ENCODE assay signal across 8 cellular contexts in the genomic region with DNA sequence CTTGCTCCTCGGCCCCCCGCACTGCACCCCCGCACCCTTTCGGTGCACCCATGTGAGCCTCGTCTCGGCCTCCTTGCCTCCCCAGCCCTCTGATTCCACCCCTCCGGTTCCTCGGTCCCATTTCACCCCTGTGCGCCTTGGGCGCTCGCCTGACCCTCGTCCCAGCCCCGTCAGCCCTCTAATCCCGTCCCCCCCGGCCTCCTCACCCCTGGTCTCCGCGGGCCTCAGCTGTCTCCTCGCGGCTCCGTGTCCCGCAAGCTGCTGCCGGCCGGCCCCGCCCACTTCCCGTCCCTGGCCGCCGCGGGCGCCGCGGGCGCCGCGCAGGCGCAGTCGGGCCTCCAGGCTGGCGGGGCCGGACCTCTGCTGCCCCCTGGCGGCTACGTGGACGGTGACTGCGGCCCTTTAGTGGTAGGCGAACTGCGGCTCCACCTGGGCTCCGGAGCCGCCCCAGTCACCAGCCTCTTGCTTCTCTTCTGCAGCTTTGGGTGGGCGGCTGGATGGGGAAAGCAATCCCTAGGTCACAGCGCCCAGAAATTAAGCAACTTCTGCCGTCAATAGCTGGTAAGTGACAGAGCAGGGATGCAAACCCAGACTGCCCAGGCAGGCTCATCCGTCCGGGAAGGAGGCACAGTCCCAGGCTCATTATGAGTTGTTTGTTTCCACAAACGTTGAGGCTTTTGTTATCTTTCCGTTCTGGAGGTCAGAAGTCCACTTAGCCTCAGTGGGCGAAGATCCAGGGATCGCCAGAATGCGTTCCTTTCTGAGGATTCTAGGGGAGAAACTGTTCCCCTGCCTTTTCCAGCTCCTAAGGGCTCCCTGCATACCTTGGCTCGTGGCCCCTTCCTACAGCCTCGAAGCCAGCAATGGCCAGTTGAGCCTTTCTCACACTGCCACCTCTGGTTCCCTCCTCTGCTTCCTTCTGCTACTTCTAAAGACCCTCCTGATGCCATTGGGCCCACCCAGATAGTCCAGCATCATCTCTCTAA. TPM values are rescaled to one million over a fixed set of nuclear protein-coding genes. Genes with fewer than 3 reads are reported as not detected.
A peak's percentile ranks its signal among the peaks of the same experiment; 100 is the strongest.
DNase-seq lines count a peak whose midpoint lies in the region; ATAC-seq and TF ChIP-seq lines count a peak whose summit lies in the region.

A gene with protein sequence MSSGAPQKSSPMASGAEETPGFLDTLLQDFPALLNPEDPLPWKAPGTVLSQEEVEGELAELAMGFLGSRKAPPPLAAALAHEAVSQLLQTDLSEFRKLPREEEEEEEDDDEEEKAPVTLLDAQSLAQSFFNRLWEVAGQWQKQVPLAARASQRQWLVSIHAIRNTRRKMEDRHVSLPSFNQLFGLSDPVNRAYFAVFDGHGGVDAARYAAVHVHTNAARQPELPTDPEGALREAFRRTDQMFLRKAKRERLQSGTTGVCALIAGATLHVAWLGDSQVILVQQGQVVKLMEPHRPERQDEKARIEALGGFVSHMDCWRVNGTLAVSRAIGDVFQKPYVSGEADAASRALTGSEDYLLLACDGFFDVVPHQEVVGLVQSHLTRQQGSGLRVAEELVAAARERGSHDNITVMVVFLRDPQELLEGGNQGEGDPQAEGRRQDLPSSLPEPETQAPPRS (minus strand): TSS at position 263 of the 986 bp plus-strand sequence. CDS start 6,800 bp downstream, outside the sequence.

- peak; percentile 27 for TF ChIP-seq EP300 in neural cell (conservative IDR thresholded peaks at IDR 0.05; ENCODE audit: poor library complexity, severe bottlenecking)

- H3K9me2 ChIP-seq in neural cell (ENCODE audit: insufficient read depth, low read length): no peaks in the 10 kb centered on the region

- H2AFZ ChIP-seq in neural cell (ENCODE audit: low read depth, low read length): peak within 1 kb of the TSS; percentile 52

- H3K36me3 Mint-ChIP-seq in CD4-positive, alpha-beta T cell (ENCODE audit: low read depth): peaks cover 5% of the 10 kb centered on the region
- H3K36me3 Mint-ChIP-seq in stimulated activated naive CD8-positive, alpha-beta T cell treated with anti-CD3 and anti-CD28 coated beads, Interleukin-15, Interleukin-2, amounts not matched to agents 100 ng/mL and 50 ng/mL, for 24 hours (ENCODE audit: low read depth): peaks cover 4% of the 10 kb centered on the region

- H3K4me3 ChIP-seq in neural cell (ENCODE audit: low read length): peak within 1 kb of the TSS; percentile 89

- TF ChIP-seq RAD21 in neural cell (conservative IDR thresholded peaks at IDR 0.05): peak; percentile 78

- no peaks in the 10 kb centered on the region for H3K36me3 ChIP-seq in neural cell (ENCODE audit: insufficient read depth, low read length)

- peak within 1 kb of the TSS; percentile 33 for H3K27ac Mint-ChIP-seq in CD4-positive, alpha-beta T cell
- peak within 1 kb of the TSS; percentile 77 for H3K27ac Mint-ChIP-seq in stimulated activated naive CD8-positive, alpha-beta T cell treated with anti-CD3 and anti-CD28 coated beads, Interleukin-15, Interleukin-2, amounts not matched to agents 100 ng/mL and 50 ng/mL, for 24 hours

- POLR2A ChIA-PET in CD4-positive, alpha-beta T cell (lab: Charles Lee): interaction anchor here (1.0 to 2.5 kb wide), 3 partner anchors 11 to 29 kb away, joined by 3 to 26 read pairs (median 5); a partner anchor contains a TSS

- no peaks in the 10 kb centered on the region for H3K27me3 ChIP-seq in CD4-positive, alpha-beta T cell (ENCODE audit: control insufficient read depth, insufficient read depth, low read length)
- H3K27me3 ChIP-seq in neural cell (ENCODE audit: insufficient read depth, low read depth, low read length): no peaks in the 10 kb centered on the region

- CTCF ChIA-PET in CD4-positive, alpha-beta T cell (lab: Charles Lee): interaction anchor here (0.6 to 5.2 kb wide), 18 partner anchors 8 to 346 kb away, joined by 3 to 117 read pairs (median 4); a partner anchor contains a TSS

- peak within 1 kb of the TSS; percentile 87 for H3K9ac ChIP-seq in neural cell (ENCODE audit: low read length)

- H3K27ac ChIP-seq in CD4-positive, alpha-beta T cell (ENCODE audit: low read depth, low read length): no peak within 1 kb of the TSS
- peak within 1 kb of the TSS; percentile 15 for H3K27ac ChIP-seq in neural cell (ENCODE audit: low read length)

- no peaks in the 10 kb centered on the region for H4K20me1 ChIP-seq in neural cell (ENCODE audit: insufficient read depth)

- in situ Hi-C loops in KBM-7 (cut with MboI; ENCODE audit: low pct_unique_long_range_greater_than_20kb, low sequenced_read_pairs): no loop called here

- peaks cover 25% of the 10 kb centered on the region for H3K4me1 Mint-ChIP-seq in CD4-positive, alpha-beta T cell (ENCODE audit: low read depth)
- peaks cover 29% of the 10 kb centered on the region for H3K4me1 Mint-ChIP-seq in stimulated activated naive CD8-positive, alpha-beta T cell treated with anti-CD3 and anti-CD28 coated beads, Interleukin-15, Interleukin-2, amounts not matched to agents 100 ng/mL and 50 ng/mL, for 24 hours (ENCODE audit: low read depth)

- DNase-seq in CD4-positive, alpha-beta T cell: peak; percentile 79 to 96 (median 90)
- peak; percentile 78 for DNase-seq in KBM-7
- DNase-seq in SHP77 (lab: John Stamatoyannopoulos, UW): peak; percentile 53 to 83
- DNase-seq in activated effector memory CD4-positive, alpha-beta T cell treated with anti-CD3 and anti-CD28 coated beads, Interleukin-2, amount 50 U/mL, for 16 hours: peak; percentile 97
- peak; percentile 40 for DNase-seq in fibroblast of the conjunctiva (ENCODE audit: low read depth)

- intact Hi-C loops in CD4-positive, alpha-beta T cell (cut with DNase I, micrococcal nuclease): loop anchor here (1.0 to 5.0 kb wide), 4 partner anchors 14 to 240 kb away; a partner anchor contains a TSS

- peak within 1 kb of the TSS; percentile 89 for H3K4me3 Mint-ChIP-seq in CD4-positive, alpha-beta T cell
- peak within 1 kb of the TSS; percentile 83 for H3K4me3 Mint-ChIP-seq in stimulated activated naive CD8-positive, alpha-beta T cell treated with anti-CD3 and anti-CD28 coated beads, Interleukin-15, Interleukin-2, amounts not matched to agents 100 ng/mL and 50 ng/mL, for 24 hours

- no peaks in the 10 kb centered on the region for H3F3A ChIP-seq in neural cell (ENCODE audit: insufficient read depth, low read length, poor library complexity, severe bottlenecking)

- H3K9me3 Mint-ChIP-seq in CD4-positive, alpha-beta T cell: no peaks in the 10 kb centered on the region
- no peaks in the 10 kb centered on the region for H3K9me3 Mint-ChIP-seq in stimulated activated naive CD8-positive, alpha-beta T cell treated with anti-CD3 and anti-CD28 coated beads, Interleukin-15, Interleukin-2, amounts not matched to agents 100 ng/mL and 50 ng/mL, for 24 hours

- no peaks in the 10 kb centered on the region for H3K27me3 Mint-ChIP-seq in CD4-positive, alpha-beta T cell
- no peaks in the 10 kb centered on the region for H3K27me3 Mint-ChIP-seq in stimulated activated naive CD8-positive, alpha-beta T cell treated with anti-CD3 and anti-CD28 coated beads, Interleukin-15, Interleukin-2, amounts not matched to agents 100 ng/mL and 50 ng/mL, for 24 hours

- TF ChIP-seq CTCF in CD4-positive, alpha-beta T cell (IDR thresholded peaks at IDR 0.05): peak; percentile 57
- peak; percentile 99 for TF ChIP-seq CTCF in neural cell (IDR thresholded peaks at IDR 0.05; ENCODE audit: poor library complexity, severe bottlenecking)

- no peaks in the 10 kb centered on the region for H3K9me3 ChIP-seq in CD4-positive, alpha-beta T cell (ENCODE audit: control insufficient read depth, low read length)
- H3K9me3 ChIP-seq in neural cell (ENCODE audit: low read length): no peaks in the 10 kb centered on the region

- ATAC-seq in CD4-positive, alpha-beta T cell (ENCODE audit: poor library complexity): peak; percentile 91
- peak; percentile 68 for ATAC-seq in GM19463 (IDR thresholded peaks at IDR 0.05; ENCODE audit: unreplicated experiment)

- peak within 1 kb of the TSS; percentile 52 for H3K4me2 ChIP-seq in neural cell (ENCODE audit: low read length)

- H3K79me2 ChIP-seq in neural cell (replicated peaks; ENCODE audit: insufficient read depth, low read length): no peaks in the 10 kb centered on the region

TF ChIP-seq in neural cell, 6 proteins besides CTCF, POLR2A, EP300 and RAD21:
- peak; percentile 86 for TF ChIP-seq SMC3 (conservative IDR thresholded peaks at IDR 0.05; ENCODE audit: poor library complexity)
- peak; percentile 77 for TF ChIP-seq POLR2AphosphoS5 (IDR thresholded peaks at IDR 0.05)
- TF ChIP-seq, protein P1, sequence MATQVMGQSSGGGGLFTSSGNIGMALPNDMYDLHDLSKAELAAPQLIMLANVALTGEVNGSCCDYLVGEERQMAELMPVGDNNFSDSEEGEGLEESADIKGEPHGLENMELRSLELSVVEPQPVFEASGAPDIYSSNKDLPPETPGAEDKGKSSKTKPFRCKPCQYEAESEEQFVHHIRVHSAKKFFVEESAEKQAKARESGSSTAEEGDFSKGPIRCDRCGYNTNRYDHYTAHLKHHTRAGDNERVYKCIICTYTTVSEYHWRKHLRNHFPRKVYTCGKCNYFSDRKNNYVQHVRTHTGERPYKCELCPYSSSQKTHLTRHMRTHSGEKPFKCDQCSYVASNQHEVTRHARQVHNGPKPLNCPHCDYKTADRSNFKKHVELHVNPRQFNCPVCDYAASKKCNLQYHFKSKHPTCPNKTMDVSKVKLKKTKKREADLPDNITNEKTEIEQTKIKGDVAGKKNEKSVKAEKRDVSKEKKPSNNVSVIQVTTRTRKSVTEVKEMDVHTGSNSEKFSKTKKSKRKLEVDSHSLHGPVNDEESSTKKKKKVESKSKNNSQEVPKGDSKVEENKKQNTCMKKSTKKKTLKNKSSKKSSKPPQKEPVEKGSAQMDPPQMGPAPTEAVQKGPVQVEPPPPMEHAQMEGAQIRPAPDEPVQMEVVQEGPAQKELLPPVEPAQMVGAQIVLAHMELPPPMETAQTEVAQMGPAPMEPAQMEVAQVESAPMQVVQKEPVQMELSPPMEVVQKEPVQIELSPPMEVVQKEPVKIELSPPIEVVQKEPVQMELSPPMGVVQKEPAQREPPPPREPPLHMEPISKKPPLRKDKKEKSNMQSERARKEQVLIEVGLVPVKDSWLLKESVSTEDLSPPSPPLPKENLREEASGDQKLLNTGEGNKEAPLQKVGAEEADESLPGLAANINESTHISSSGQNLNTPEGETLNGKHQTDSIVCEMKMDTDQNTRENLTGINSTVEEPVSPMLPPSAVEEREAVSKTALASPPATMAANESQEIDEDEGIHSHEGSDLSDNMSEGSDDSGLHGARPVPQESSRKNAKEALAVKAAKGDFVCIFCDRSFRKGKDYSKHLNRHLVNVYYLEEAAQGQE (IDR thresholded peaks at IDR 0.05; ENCODE audit: borderline replicate concordance): no peak
- TF ChIP-seq MXI1 (conservative IDR thresholded peaks at IDR 0.05; ENCODE audit: poor library complexity, severe bottlenecking): peak; percentile 81

RNA-seq across cellular contexts. Expression of the gene that starts here (rescaled TPM):
- total RNA-seq in CD4-positive, alpha-beta T cell: 10 to 100 TPM; 18.0 to 18.3 TPM
- 28.3 and 29.7 TPM in 2 replicates for polyA plus RNA-seq in neural cell
- polyA minus RNA-seq in neural cell: 36.8 and 44.8 TPM in 2 replicates

Comparison
In these comparisons a context has a peak if more than half of its experiments do, and no peak if none do; other contexts are left out.
1. DNase-seq: peak in every context shown above with its lines; median percentile 97 in activated effector memory CD4-positive, alpha-beta T cell treated with anti-CD3 and anti-CD28 coated beads, Interleukin-2, amount 50 U/mL, for 16 hours; 90 in CD4-positive, alpha-beta T cell; 78 in KBM-7; 68 in SHP77; 40 in fibroblast of the conjunctiva.